20 cellular contexts compared by ENCODE assay signal in the genomic region with DNA sequence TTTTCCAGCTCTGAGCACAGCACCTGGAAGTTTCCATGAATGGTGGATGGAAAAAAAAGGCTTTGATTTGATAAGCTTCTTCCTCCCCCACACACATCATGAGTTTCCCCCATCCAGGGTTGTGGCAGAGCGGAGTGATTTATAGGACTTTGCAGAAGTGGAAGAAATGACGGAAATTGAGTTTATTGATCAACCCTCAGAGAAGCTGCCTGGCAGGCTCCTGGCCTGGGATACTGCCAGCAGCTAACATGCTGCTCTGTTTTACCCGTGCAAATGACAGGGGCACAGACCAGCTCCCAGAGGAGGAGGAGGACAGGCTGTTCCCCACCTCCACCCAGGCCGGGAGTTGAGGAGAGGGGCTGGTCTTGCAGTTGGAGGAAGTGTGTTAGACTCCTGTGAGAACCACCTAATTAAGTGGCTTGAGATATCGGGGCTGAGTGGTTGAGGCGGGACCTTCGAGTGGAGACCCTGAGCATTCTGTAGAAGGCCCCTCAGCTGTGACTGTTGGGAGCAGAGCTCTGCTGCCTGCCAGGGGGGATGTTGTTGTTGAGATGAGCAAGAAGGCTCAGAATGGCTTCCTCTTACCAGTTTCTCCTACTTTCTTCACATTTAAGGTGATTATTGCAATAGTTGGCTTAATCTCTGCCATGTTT. TPM values are rescaled to one million over a fixed set of nuclear protein-coding genes. Genes with fewer than 3 reads are reported as not detected.
DNase-seq lines count a peak whose midpoint lies in the region; ATAC-seq and TF ChIP-seq lines count a peak whose summit lies in the region.
"Had no signal": no experiment of that assay in that cellular context is flagged by ENCODE, and none has a peak within 500 bp of the region (broad histone marks: within the 10 kb centered on the region; RNA-seq: fewer than 3 reads in every experiment).

No MANE protein-coding gene starts in this region.

- DNase-seq in NCI-H1694 (lab: John Stamatoyannopoulos, UW): peak; percentile 16
- DNase-seq in NCI-H1694 treated with DMSO at 0.1 percent for 48 hours (lab: John Stamatoyannopoulos, UW): no peak
- DNase-seq in effector CD4-positive, alpha-beta T cell: no peak
- DNase-seq: activated CD8-positive, alpha-beta memory T cell treated with anti-CD3 and anti-CD28 coated beads, Interleukin-2, amount 50 U/mL, for 48 hours; activated gamma-delta T cell; Caco-2; effector CD8-positive, alpha-beta T cell; left colon; mucosa of descending colon; NCI-H226; NCI-H82; Peyer's patch had no signal

- WGBS in gastroesophageal sphincter (ENCODE audit: low coverage in 1 of 2), 2 donors: 72 to 96% methylated on average over 5 to 6 of the region's 7 CpGs

- H3K9ac ChIP-seq in parathyroid adenoma: no peak overlapping the region

- no peaks in the 10 kb centered on the region for H3K79me2 ChIP-seq in parathyroid adenoma

- ATAC-seq in GM21390 (IDR thresholded peaks at IDR 0.05; ENCODE audit: unreplicated experiment) (no peak), gastroesophageal sphincter (no peak)
- ATAC-seq: left colon, mucosa of descending colon had no signal

- H3K4me1 ChIP-seq in parathyroid adenoma (peaks cover 65% of the 10 kb centered on the region), gastroesophageal sphincter (no peaks in the 10 kb centered on the region)
- H3K4me1 ChIP-seq: Peyer's patch had no signal

- H3K4me2 ChIP-seq in parathyroid adenoma (ENCODE audit: low read length): no peak overlapping the region

- TF ChIP-seq EP300 in gastroesophageal sphincter (IDR thresholded peaks at IDR 0.05): no peak

- no peak overlapping the region for H2AFZ ChIP-seq in parathyroid adenoma

- TF ChIP-seq CTCF in parathyroid adenoma (IDR thresholded peaks at IDR 0.05) (no peak), gastroesophageal sphincter (IDR thresholded peaks at IDR 0.05) (no peak)

- H3K9me3 ChIP-seq in parathyroid adenoma (ENCODE audit: control insufficient read depth, low read length): no peaks in the 10 kb centered on the region
- no peaks in the 10 kb centered on the region for H3K9me3 ChIP-seq in gastroesophageal sphincter
- H3K9me3 ChIP-seq: Caco-2, mucosa of descending colon, Peyer's patch had no signal

- no peaks in the 10 kb centered on the region for H3K36me3 ChIP-seq in parathyroid adenoma (ENCODE audit: control insufficient read depth, insufficient read depth, low read length)
- no peaks in the 10 kb centered on the region for H3K36me3 ChIP-seq in gastroesophageal sphincter
- H3K36me3 ChIP-seq: Peyer's patch had no signal

- H3K4me3 ChIP-seq in parathyroid adenoma (ENCODE audit: low read depth, low read length) (no peak overlapping the region), gastroesophageal sphincter (no peak overlapping the region)
- H3K4me3 ChIP-seq: mucosa of descending colon, Peyer's patch had no signal

- no peak for TF ChIP-seq POLR2A in gastroesophageal sphincter (IDR thresholded peaks at IDR 0.05)

- H3K27me3 ChIP-seq in layer of hippocampus (ENCODE audit: control insufficient read depth, insufficient read depth, low read length): no peaks in the 10 kb centered on the region
- H3K27me3 ChIP-seq in parathyroid adenoma (ENCODE audit: control insufficient read depth, insufficient read depth, low read length): no peaks in the 10 kb centered on the region
- H3K27me3 ChIP-seq in gastroesophageal sphincter: peaks cover under 1% of the 10 kb centered on the region
- H3K27me3 ChIP-seq: Peyer's patch had no signal

- H3K27ac ChIP-seq in angular gyrus (ENCODE audit: low read depth, low read length): peak overlapping the region; percentile 5
- H3K27ac ChIP-seq in layer of hippocampus (ENCODE audit: low read depth, low read length): peak overlapping the region; percentile 35
- peak overlapping the region; percentile 98 for H3K27ac ChIP-seq in parathyroid adenoma
- H3K27ac ChIP-seq in gastroesophageal sphincter: no peak overlapping the region
- H3K27ac ChIP-seq: Peyer's patch had no signal

RNA-seq across cellular contexts. Expression of a gene that starts 21.8 kb away (rescaled TPM):
- total RNA-seq in gastroesophageal sphincter: 1 to 10 TPM in 1 of 4 donors, under 1 TPM in 3; 0.16 to 2.7 (median 0.33) TPM
- total RNA-seq: B cell had no signal

RNA-seq across cellular contexts. Expression of a gene that starts 26.3 kb away (rescaled TPM):
- total RNA-seq in gastroesophageal sphincter: not detected
- total RNA-seq: B cell, cardiac septum, left colon, mucosa of descending colon, Peyer's patch, SK-MEL-5 had no signal

RNA-seq across cellular contexts. Expression of a gene that starts 37.2 kb away (rescaled TPM):
- 1 to 10 TPM in 3 of 4 donors, not detected in 1; 3.4 to 5.4 (median 5.0) TPM for total RNA-seq in gastroesophageal sphincter

Comparison
In these comparisons a context has a peak if more than half of its experiments do, and no peak if none do; other contexts are left out.
1. H3K27ac ChIP-seq: peak in angular gyrus (single experiment), layer of hippocampus (single experiment) and parathyroid adenoma (single experiment); none in gastroesophageal sphincter (0 of 4).